In genomic region chr2:127053731-127054603, GRCh38 we compare ENCODE assay signal across 15 cellular contexts. TPM values are rescaled to one million over a fixed set of nuclear protein-coding genes. Genes with fewer than 3 reads are reported as not detected.
A peak's percentile ranks its signal among the peaks of the same experiment; 100 is the strongest.
DNase-seq lines count a peak whose midpoint lies in the region; ATAC-seq lines count a peak whose summit lies in the region.
"Had no signal": no experiment of that assay in that cellular context is flagged by ENCODE, and none has a peak within 500 bp of the region (broad histone marks: within the 10 kb centered on the region; RNA-seq: fewer than 3 reads in every experiment).

No MANE protein-coding gene starts in this region.

- ATAC-seq in Right ventricle myocardium superior (ENCODE audit: poor library complexity) (no peak), aorta (ENCODE audit: low FRiP score) (no peak), GM21529 (IDR thresholded peaks at IDR 0.05; ENCODE audit: unreplicated experiment) (no peak)

- H3K27ac ChIP-seq in aorta (ENCODE audit: low read depth in 1 of 2, low read length in 2 of 2), result no peak overlapping the region
- H3K27ac ChIP-seq: coronary artery, parathyroid adenoma had no signal

- DNase-seq in Right ventricle myocardium superior (peak; percentile 42), cardiac septum (ENCODE audit: low spot score) (no peak), fibroblast of gingiva (ENCODE audit: low read depth) (peak; percentile 22), myocyte (ENCODE audit: low read depth) (peak; percentile 42), aorta (peak; percentile 42 to 74), RKO (ENCODE audit: low spot score) (no peak)
- DNase-seq in activated CD4-positive, CD25-positive, alpha-beta regulatory T cell treated with anti-CD3 and anti-CD28 coated beads, Interleukin-2, amount 50 U/mL, for 72 hours, result no peak
- DNase-seq: DND-41; Kasumi-1; NCI-H2029; SIG-M5; stimulated activated CD4-positive, alpha-beta T cell treated with anti-CD3 and anti-CD28 coated beads, Interleukin-2, amount 100 ng/mL, for 24 hours had no signal

- H3K4me1 ChIP-seq in aorta (ENCODE audit: control insufficient read depth in 1 of 2, insufficient read depth in 2 of 2, low read length in 2 of 2), result no peaks in the 10 kb centered on the region
- H3K4me1 ChIP-seq: parathyroid adenoma had no signal

- 90 to 91% methylated on average over 33 of the region's 33 CpGs for WGBS in aorta, 2 donors

- H3K27me3 ChIP-seq in aorta (ENCODE audit: control insufficient read depth in 1 of 2, insufficient read depth in 2 of 2, low read length in 1 of 2), result no peaks in the 10 kb centered on the region

- intact Hi-C loops in Right ventricle myocardium superior (cut with DNase I) (no loop called here), cardiac septum (cut with DNase I) (no loop called here), aorta (cut with DNase I) (no loop called here)

- no peaks in the 10 kb centered on the region for H3K9me3 ChIP-seq in aorta (ENCODE audit: control insufficient read depth, low read length)

- H3K4me3 ChIP-seq in aorta (ENCODE audit: low read length in 2 of 2), result no peak overlapping the region
- H3K4me3 ChIP-seq: coronary artery had no signal

- no peaks in the 10 kb centered on the region for H3K36me3 ChIP-seq in aorta (ENCODE audit: control insufficient read depth in 1 of 2, insufficient read depth in 2 of 2, low read length in 1 of 2)

RNA-seq across cellular contexts. Expression of gene BIN1, which starts 53.0 kb away (rescaled TPM):
- 15.7 TPM for total RNA-seq in Right ventricle myocardium superior
- total RNA-seq in cardiac septum, result 14.0 TPM
- total RNA-seq in myocyte, result 3,190 and 3,208 TPM in 2 replicates
- 771 TPM for polyA plus RNA-seq in myocyte (2012)
- total RNA-seq in aorta, result 10 to 100 TPM; 22.9 to 37.9 TPM
- polyA plus RNA-seq in aorta, result 10 to 100 TPM; 15.4 to 20.3 TPM

Comparison
In these comparisons a context has a peak if more than half of its experiments do, and no peak if none do; other contexts are left out.
1. DNase-seq: peak in Right ventricle myocardium superior (single experiment), fibroblast of gingiva (single experiment), myocyte (single experiment) and aorta (2 of 2); none in cardiac septum (single experiment), activated CD4-positive, CD25-positive, alpha-beta regulatory T cell treated with anti-CD3 and anti-CD28 coated beads, Interleukin-2, amount 50 U/mL, for 72 hours (single experiment) and RKO (single experiment).
2. RNA of gene BIN1, which starts 53.0 kb away (total RNA-seq): 3,190 to 3,208 TPM in myocyte; 22.9 to 37.9 TPM in aorta, 15.7 TPM in Right ventricle myocardium superior (single experiment) and 14.0 TPM in cardiac septum (single experiment); every median in the first group is over 10 times any median in the second.